1 cellular context compared by ENCODE assay signal in genomic region chr6:43149260-43149659, GRCh38.
TF ChIP-seq lines count a peak whose summit lies in the region.

No MANE protein-coding gene starts in this region.

TF ChIP-seq in SK-N-SH, 30 proteins besides CTCF, POLR2A, EP300 and RAD21 (continued from another document):
- TF ChIP-seq REST (IDR thresholded peaks at IDR 0.05; ENCODE audit: low read depth, low read length) (no peak), MXI1 (IDR thresholded peaks at IDR 0.05; ENCODE audit: low read depth, low read length) (no peak), GATA2 (CRISPR knock-in tag; IDR thresholded peaks at IDR 0.05) (no peak), USF2 (IDR thresholded peaks at IDR 0.05; ENCODE audit: borderline replicate concordance, low read depth, low read length) (no peak), GABPA (IDR thresholded peaks at IDR 0.05; ENCODE audit: low read depth) (no peak), EZH2phosphoT487 (IDR thresholded peaks at IDR 0.05; ENCODE audit: borderline replicate concordance, low read depth) (no peak)
